Comparison of ENCODE assay signal across 1 cellular context in genomic region chr19:3986260-3987041, GRCh38.
A peak's percentile ranks its signal among the peaks of the same experiment; 100 is the strongest.
TF ChIP-seq lines count a peak whose summit lies in the region.

No MANE protein-coding gene starts in this region.

TF ChIP-seq in IMR-90, 13 proteins besides CTCF, POLR2A, EP300 and RAD21:
- no peak for TF ChIP-seq RFX5 (IDR thresholded peaks at IDR 0.05; ENCODE audit: low read depth, low read length)
- TF ChIP-seq ELK1 (IDR thresholded peaks at IDR 0.05; ENCODE audit: borderline replicate concordance, low read depth, low read length) = no peak
- TF ChIP-seq RCOR1 (IDR thresholded peaks at IDR 0.05; ENCODE audit: insufficient replicate concordance, low read length) = no peak
- no peak for TF ChIP-seq USF2 (IDR thresholded peaks at IDR 0.05; ENCODE audit: low read depth, low read length)
- TF ChIP-seq MAFK (IDR thresholded peaks at IDR 0.05; ENCODE audit: low read depth, low read length) = no peak
- TF ChIP-seq CHD1 (IDR thresholded peaks at IDR 0.05; ENCODE audit: low read depth, low read length) = no peak
- TF ChIP-seq NFE2L2 (IDR thresholded peaks at IDR 0.05; ENCODE audit: low read depth, low read length) = no peak
- no peak for TF ChIP-seq MAZ (IDR thresholded peaks at IDR 0.05; ENCODE audit: borderline replicate concordance, low read depth, low read length)
- no peak for TF ChIP-seq BHLHE40 (IDR thresholded peaks at IDR 0.05; ENCODE audit: low read depth, low read length)
- TF ChIP-seq SMC3 (IDR thresholded peaks at IDR 0.05; ENCODE audit: low read depth, low read length) = peak; percentile 54; the same call in 1 of the 2 replicates
- peak; percentile 69 for TF ChIP-seq CEBPB (IDR thresholded peaks at IDR 0.05; ENCODE audit: low read depth, low read length)
